20 cellular contexts compared by ENCODE assay signal in genomic region chr4:99615210-99615834, GRCh38. TPM values are rescaled to one million over a fixed set of nuclear protein-coding genes. Genes with fewer than 3 reads are reported as not detected.
DNase-seq lines count a peak whose midpoint lies in the region; ATAC-seq lines count a peak whose summit lies in the region.
"Had no signal": no experiment of that assay in that cellular context is flagged by ENCODE, and none has a peak within 500 bp of the region (broad histone marks: within the 10 kb centered on the region; RNA-seq: fewer than 3 reads in every experiment).

No MANE protein-coding gene starts in this region.

- no peaks in the 10 kb centered on the region for H3K9me3 ChIP-seq in right cardiac atrium (ENCODE audit: control insufficient read depth, low read length)
- H3K9me3 ChIP-seq: ascending aorta, gastroesophageal sphincter had no signal

- DNase-seq in D341Med (ENCODE audit: low spot score) (peak; percentile 17), OCI-M1 (lab: John Stamatoyannopoulos, UW) (peak; percentile 33), right cardiac atrium (peak in 1 of 3 donors; percentile 28), T-cell (no peak)
- DNase-seq in activated naive CD4-positive, alpha-beta T cell (lab: John Stamatoyannopoulos, UW), result no peak
- DNase-seq: activated naive CD4-positive, alpha-beta T cell treated with Interleukin-2 at 50 U/mL for 16 hours; CD8-positive, alpha-beta T cell; NCI-H1436 treated with DMSO at 0.1 percent for 48 hours; T-helper 17 cell had no signal

- H3K27ac ChIP-seq in right cardiac atrium (ENCODE audit: low read length), result peak overlapping the region; percentile 85
- H3K27ac ChIP-seq: ascending aorta, RWPE1 had no signal

- H3K36me3 Mint-ChIP-seq in T-cell, result no peaks in the 10 kb centered on the region
- H3K36me3 Mint-ChIP-seq: CD8-positive, alpha-beta T cell had no signal

- CTCF ChIA-PET in T-cell (lab: Charles Lee), result no interaction called here

- H3K27ac Mint-ChIP-seq in T-cell, result no peak overlapping the region
- H3K27ac Mint-ChIP-seq: CD8-positive, alpha-beta T cell; T-helper 17 cell had no signal

- no peak overlapping the region for H3K4me3 ChIP-seq in right cardiac atrium (ENCODE audit: low read length)
- H3K4me3 ChIP-seq: ascending aorta, gastroesophageal sphincter had no signal

- ATAC-seq in HG02798 (IDR thresholded peaks at IDR 0.05; ENCODE audit: poor library complexity, unreplicated experiment) (peak; percentile 62), right cardiac atrium (peak; percentile 89 to 92), T-cell (replicated peaks in 1 of 4) (no peak), HG02981 (IDR thresholded peaks at IDR 0.05; ENCODE audit: unreplicated experiment) (no peak), HG03520 (IDR thresholded peaks at IDR 0.05; ENCODE audit: unreplicated experiment) (no peak)
- ATAC-seq: CD8-positive, alpha-beta T cell; gastroesophageal sphincter; T-helper 17 cell had no signal

- peaks cover 1% of the 10 kb centered on the region for H3K4me1 ChIP-seq in right cardiac atrium (ENCODE audit: control insufficient read depth, insufficient read depth, low read length)

- intact Hi-C loops in right cardiac atrium (cut with DNase I), result loop anchor here in 2 of 4 donors (10.0 kb wide), 1 partner anchor 189 kb away; no protein-coding TSS in a partner anchor

- H3K4me3 Mint-ChIP-seq in T-cell, result no peak overlapping the region
- H3K4me3 Mint-ChIP-seq: CD8-positive, alpha-beta T cell; T-helper 17 cell had no signal

- H3K9me3 Mint-ChIP-seq in T-cell, result no peaks in the 10 kb centered on the region
- H3K9me3 Mint-ChIP-seq: CD8-positive, alpha-beta T cell had no signal

- POLR2A ChIA-PET in T-cell (lab: Charles Lee), result interaction anchor here in 1 of 2 donors (0.7 kb wide), 1 partner anchor 1369 kb away, joined by 3 read pairs; no protein-coding TSS in a partner anchor

- peaks cover 5 to 24% of the 10 kb centered on the region in 2 donors for H3K27me3 Mint-ChIP-seq in T-cell

- H3K27me3 ChIP-seq in right cardiac atrium (ENCODE audit: control insufficient read depth, insufficient read depth), result no peaks in the 10 kb centered on the region
- H3K27me3 ChIP-seq: ascending aorta, gastroesophageal sphincter had no signal

- no peaks in the 10 kb centered on the region for H3K4me1 Mint-ChIP-seq in T-cell
- H3K4me1 Mint-ChIP-seq: T-helper 17 cell had no signal

RNA-seq across cellular contexts. Expression of gene MTTP, which starts 40.7 kb away (rescaled TPM):
- total RNA-seq in right cardiac atrium (1 to 10 TPM in 3 of 4 donors, under 1 TPM in 1; 0.96 to 1.3 (median 1.1) TPM), T-cell (under 1 TPM in 4 of 5 donors, not detected in 1; 0.19 to 0.75 (median 0.37) TPM)
- 0.59 TPM for polyA plus RNA-seq in right cardiac atrium
- total RNA-seq: CD8-positive, alpha-beta T cell; endothelial cell of umbilical vein; HT-29; lung microvascular endothelial cell; T-helper 17 cell had no signal
- polyA plus RNA-seq: endothelial cell of umbilical vein had no signal

RNA-seq across cellular contexts. Expression of gene C4orf54, which starts 42.3 kb away (rescaled TPM):
- total RNA-seq in right cardiac atrium (1 to 10 TPM in 2 of 4 donors, under 1 TPM in 2; 0.68 to 10.0 (median 1.4) TPM), T-cell (not detected)
- polyA plus RNA-seq in right cardiac atrium, result 2.2 TPM
- total RNA-seq: ascending aorta; CD8-positive, alpha-beta T cell; endothelial cell of umbilical vein; HT-29; lung microvascular endothelial cell; T-helper 17 cell had no signal
- polyA plus RNA-seq: AG04450, endothelial cell of umbilical vein, neural cell had no signal

RNA-seq across cellular contexts. Expression of gene TRMT10A, which starts 51.5 kb away (rescaled TPM):
- 1 to 10 TPM; 2.4 to 5.0 (median 3.9) TPM for total RNA-seq in right cardiac atrium
- polyA plus RNA-seq in right cardiac atrium, result 3.1 TPM
- total RNA-seq in T-cell, result 1 to 10 TPM; 3.4 to 5.3 (median 4.0) TPM
- total RNA-seq: ascending aorta had no signal

Comparison
In these comparisons a context has a peak if more than half of its experiments do, and no peak if none do; other contexts are left out.
1. DNase-seq: peak in D341Med (single experiment) and OCI-M1 (single experiment); none in T-cell (0 of 34) and activated naive CD4-positive, alpha-beta T cell (0 of 4).
2. ATAC-seq: peak in HG02798 (single experiment) and right cardiac atrium (2 of 2); none in T-cell (0 of 4), HG02981 (single experiment) and HG03520 (single experiment).